34 cellular contexts compared by ENCODE assay signal in the genomic region with DNA sequence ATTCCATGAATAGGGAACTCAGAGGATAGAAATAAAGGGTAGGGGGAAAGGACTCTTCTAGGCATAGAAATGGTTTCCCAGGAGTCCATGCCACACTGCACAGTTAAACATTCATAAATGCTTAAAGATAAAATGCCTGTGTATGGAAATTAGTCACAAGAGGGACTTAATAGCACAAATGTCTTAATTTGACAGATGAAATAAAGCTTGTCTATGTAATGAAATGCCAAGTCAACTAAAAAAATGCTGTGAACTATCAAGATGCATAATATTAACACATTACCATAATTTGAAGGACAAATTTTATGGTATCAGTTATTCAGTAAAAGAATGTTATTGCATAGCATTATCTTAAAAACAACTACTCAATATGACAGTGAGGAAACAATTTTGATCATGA.
"Had no signal": no experiment of that assay in that cellular context is flagged by ENCODE, and none has a peak within 500 bp of the region (broad histone marks: within the 10 kb centered on the region; RNA-seq: fewer than 3 reads in every experiment).

No MANE protein-coding gene starts in this region.

- H3K36me3 ChIP-seq: MG63 had no signal

- H3K27me3 ChIP-seq: MG63 had no signal

- H3K4me3 ChIP-seq: MG63 had no signal

- H3K4me2 ChIP-seq: KMS-11 had no signal

- H3K9me3 ChIP-seq: MG63 had no signal

- H3K9ac ChIP-seq: KMS-11 had no signal

- DNase-seq: Karpas-422, Kasumi-1, MG63, MM.1S, MV-4-11, NCI-H1048, NCI-H1092, NCI-H1092 treated with DMSO at 0.1 percent for 48 hours, NCI-H1105, NCI-H1105 treated with DMSO at 0.1 percent for 48 hours, NCI-H1417, NCI-H1417 treated with DMSO at 0.1 percent for 48 hours, NCI-H1436, NCI-H1436 treated with DMSO at 0.1 percent for 48 hours, NCI-H146, NCI-H1694, NCI-H1694 treated with DMSO at 0.1 percent for 48 hours, NCI-H187, NCI-H187 treated with DMSO at 0.1 percent for 48 hours, NCI-H1930, NCI-H2029, NCI-H2029 treated with DMSO at 0.1 percent for 48 hours, NCI-H2081, NCI-H2081 treated with DMSO at 0.1 percent for 48 hours, NCI-H2107, NCI-H2171, NCI-H2171 treated with DMSO at 0.1 percent for 48 hours, NCI-H2227 treated with DMSO at 0.1 percent for 48 hours, NCI-H226, NCI-H345, NCI-H446, NCI-H446 treated with DMSO at 0.1 percent for 48 hours, NCI-H510A had no signal

- H3K27ac ChIP-seq: KMS-11 had no signal
